In genomic region chr4:76305971-76306881, GRCh38 we compare ENCODE assay signal across 8 cellular contexts. TPM values are rescaled to one million over a fixed set of nuclear protein-coding genes. Genes with fewer than 3 reads are reported as not detected.
DNase-seq lines count a peak whose midpoint lies in the region; ATAC-seq and TF ChIP-seq lines count a peak whose summit lies in the region.

STBD1 (plus strand) TSS chr4:76306733; CDS start chr4:76306770, 37 bp downstream.

- no peaks in the 10 kb centered on the region for H3K36me3 ChIP-seq in effector memory CD4-positive, alpha-beta T cell (ENCODE audit: control insufficient read depth, insufficient read depth, low read length)
- H3K36me3 ChIP-seq in right lobe of liver, result peaks cover 0 to 13% (median 8%) of the 10 kb centered on the region in 4 donors

- DNase-seq in activated CD4-positive, alpha-beta T cell treated with anti-CD3 and anti-CD28 coated beads for 36 hours, result peak; percentile 40
- no peak for DNase-seq in activated CD4-positive, alpha-beta T cell treated with anti-CD3 and anti-CD28 coated beads for 1 hour
- DNase-seq in NB4 (ENCODE audit: low read depth), result peak; percentile 82
- peak in 1 of 3 donors; percentile 7 for DNase-seq in effector memory CD4-positive, alpha-beta T cell
- peak; percentile 94 to 97 (median 95) for DNase-seq in right lobe of liver
- DNase-seq in stimulated activated CD8-positive, alpha-beta memory T cell treated with anti-CD3 and anti-CD28 coated beads, Interleukin-4, amount 100 ng/mL, for 48 hours, result peak; percentile 50

- H3K4me3 ChIP-seq in NB4 (ENCODE audit: low read depth, low read length), result peak within 1 kb of the TSS; percentile 76
- peak within 1 kb of the TSS; percentile 87 for H3K4me3 ChIP-seq in effector memory CD4-positive, alpha-beta T cell (ENCODE audit: insufficient read depth, low read depth, low read length, poor library complexity, severe bottlenecking)
- H3K4me3 ChIP-seq in right lobe of liver, result peak within 1 kb of the TSS; percentile 65 to 89 (median 68)

- 0% methylated on average over 28 of the region's 85 CpGs for WGBS in right lobe of liver (ENCODE audit: insufficient coverage, low coverage, low lambda C conversion rate, missing lambda C conversion rate)

- H3K4me1 ChIP-seq in effector memory CD4-positive, alpha-beta T cell (ENCODE audit: control insufficient read depth, insufficient read depth, low read length, poor library complexity, severe bottlenecking), result peaks cover 19% of the 10 kb centered on the region
- peaks cover 0 to 32% (median 4%) of the 10 kb centered on the region in 4 donors for H3K4me1 ChIP-seq in right lobe of liver

- peak; percentile 14 for ATAC-seq in activated CD4-positive, alpha-beta T cell treated with anti-CD3 and anti-CD28 coated beads for 36 hours
- peak; percentile 27 to 34 for ATAC-seq in activated CD4-positive, CD25-positive, alpha-beta regulatory T cell treated with anti-CD3 and anti-CD28 coated beads, Interleukin-2, amount 50 U/mL, for 24 hours
- ATAC-seq in right lobe of liver (peak; percentile 70 to 84 (median 79)), GM18502 (IDR thresholded peaks at IDR 0.05; ENCODE audit: poor library complexity, unreplicated experiment) (no peak)

- H3K27me3 ChIP-seq in effector memory CD4-positive, alpha-beta T cell (replicated peaks; ENCODE audit: control insufficient read depth, insufficient read depth, low read length, poor library complexity, severe bottlenecking), result no peaks in the 10 kb centered on the region
- H3K27me3 ChIP-seq in right lobe of liver, result no peaks in the 10 kb centered on the region

- no peaks in the 10 kb centered on the region for H3K9me3 ChIP-seq in effector memory CD4-positive, alpha-beta T cell (ENCODE audit: control insufficient read depth, low read length)
- H3K9me3 ChIP-seq in right lobe of liver, result no peaks in the 10 kb centered on the region

- intact Hi-C loops in activated CD4-positive, alpha-beta T cell treated with anti-CD3 and anti-CD28 coated beads for 36 hours (cut with DNase I, micrococcal nuclease), result loop anchor here in 1 of 2 experiments (5.0 kb wide), 1 partner anchor 94 kb away; the partner anchor contains the start of gene SCARB2
- intact Hi-C loops in right lobe of liver (cut with DNase I), result loop anchor here in 1 of 2 donors (10.0 kb wide), 1 partner anchor 91 kb away; the partner anchor contains the start of gene SCARB2

- POLR2A ChIA-PET in activated CD4-positive, alpha-beta T cell treated with anti-CD3 and anti-CD28 coated beads for 36 hours (lab: Charles Lee), result no interaction called here

- no peaks in the 10 kb centered on the region for H3K36me3 Mint-ChIP-seq in activated CD4-positive, alpha-beta T cell treated with anti-CD3 and anti-CD28 coated beads for 36 hours (ENCODE audit: low read depth)

- CTCF ChIA-PET in activated CD4-positive, alpha-beta T cell treated with anti-CD3 and anti-CD28 coated beads for 36 hours (lab: Charles Lee), result interaction anchor here (0.6 to 1.2 kb wide), 10 partner anchors 10 to 365 kb away, joined by 3 to 9 read pairs (median 3); partner anchors contain the start of gene NAAA

- H3K4me1 Mint-ChIP-seq in activated CD4-positive, alpha-beta T cell treated with anti-CD3 and anti-CD28 coated beads for 36 hours, result peaks cover 22% of the 10 kb centered on the region

- H3K27me3 Mint-ChIP-seq in activated CD4-positive, alpha-beta T cell treated with anti-CD3 and anti-CD28 coated beads for 36 hours, result peaks cover 39% of the 10 kb centered on the region

- H3K4me3 Mint-ChIP-seq in activated CD4-positive, alpha-beta T cell treated with anti-CD3 and anti-CD28 coated beads for 36 hours, result peak within 1 kb of the TSS; percentile 63

- peak within 1 kb of the TSS; percentile 34 for H3K27ac Mint-ChIP-seq in activated CD4-positive, alpha-beta T cell treated with anti-CD3 and anti-CD28 coated beads for 36 hours

- no peaks in the 10 kb centered on the region for H3K9me3 Mint-ChIP-seq in activated CD4-positive, alpha-beta T cell treated with anti-CD3 and anti-CD28 coated beads for 36 hours (ENCODE audit: low read depth)

- TF ChIP-seq POLR2A in NB4 (IDR thresholded peaks at IDR 0.05; ENCODE audit: extremely low read depth, insufficient read length), result peak; percentile 37
- TF ChIP-seq POLR2A in right lobe of liver (IDR thresholded peaks at IDR 0.05), result peak; percentile 87

- TF ChIP-seq CTCF in NB4 (IDR thresholded peaks at IDR 0.05; ENCODE audit: low read depth, low read length) (no peak), right lobe of liver (IDR thresholded peaks at IDR 0.05) (peak in 1 of 4 donors; percentile 5)

- H3K27ac ChIP-seq in effector memory CD4-positive, alpha-beta T cell (ENCODE audit: insufficient read depth, low read length, poor library complexity, severe bottlenecking), result no peak within 1 kb of the TSS
- H3K27ac ChIP-seq in right lobe of liver, result peak within 1 kb of the TSS; percentile 95 to 99 (median 99)

RNA-seq across cellular contexts. Expression of gene STBD1, which starts in this region (rescaled TPM):
- under 1 TPM; 0.09 to 0.14 TPM for total RNA-seq in activated CD4-positive, alpha-beta T cell treated with anti-CD3 and anti-CD28 coated beads for 36 hours
- 10 to 100 TPM; 16.3 to 53.5 (median 37.6) TPM for total RNA-seq in right lobe of liver

Comparison
In these comparisons a context has a peak if more than half of its experiments do, and no peak if none do; other contexts are left out.
1. RNA of gene STBD1 (total RNA-seq): 16.3 to 53.5 TPM in right lobe of liver; 0.09 to 0.14 TPM in activated CD4-positive, alpha-beta T cell treated with anti-CD3 and anti-CD28 coated beads for 36 hours; every median in the first group is over 10 times any median in the second.
2. Peak in DNase-seq and ATAC-seq in activated CD4-positive, alpha-beta T cell treated with anti-CD3 and anti-CD28 coated beads for 36 hours; RNA of the gene not detected or under 1 TPM.
3. Peak in every context shown above with its lines, with median percentiles within 50 percentile points of each other: H3K4me3 ChIP-seq.